In genomic region chr9:89542461-89543021, GRCh38 we compare ENCODE assay signal across 14 cellular contexts. TPM values are rescaled to one million over a fixed set of nuclear protein-coding genes. Genes with fewer than 3 reads are reported as not detected.
A peak's percentile ranks its signal among the peaks of the same experiment; 100 is the strongest.
DNase-seq lines count a peak whose midpoint lies in the region; ATAC-seq, FAIRE-seq and TF ChIP-seq lines count a peak whose summit lies in the region.
"Had no signal": no experiment of that assay in that cellular context is flagged by ENCODE, and none has a peak within 500 bp of the region (broad histone marks: within the 10 kb centered on the region; RNA-seq: fewer than 3 reads in every experiment).

No MANE protein-coding gene starts in this region.

- H3K4me1 Mint-ChIP-seq in brain (peaks cover 12% of the 10 kb centered on the region), neural progenitor cell (no peaks in the 10 kb centered on the region), osteocyte (ENCODE audit: unreplicated experiment) (no peaks in the 10 kb centered on the region)

- FAIRE-seq in RCC 7860 (lab: Jason Lieb, UNC), result no peak

- ATAC-seq in GM18873 (IDR thresholded peaks at IDR 0.05; ENCODE audit: low FRiP score, unreplicated experiment) (peak; percentile 57), HG02798 (IDR thresholded peaks at IDR 0.05; ENCODE audit: poor library complexity, unreplicated experiment) (peak; percentile 64)

- no peaks in the 10 kb centered on the region for H4K20me1 ChIP-seq in neural progenitor cell (ENCODE audit: low read depth)

- H3K4me3 Mint-ChIP-seq in brain, result peak overlapping the region in 1 of 5 experiments; percentile 5
- H3K4me3 Mint-ChIP-seq in neural progenitor cell, result no peak overlapping the region
- no peak overlapping the region for H3K4me3 Mint-ChIP-seq in osteocyte (ENCODE audit: unreplicated experiment)
- H3K4me3 Mint-ChIP-seq: activated T-cell treated with anti-CD3 and anti-CD28 coated beads, Interleukin-2, amount 50 U/mL, for 72 hours; T-helper 1 cell treated with Interleukin-12 subunit alpha and Interleukin-12 subunit beta and Interleukin-4 antibody, amounts not matched to agents 30 μg/mL and 1 μg/mL, for 36 hours had no signal

- H3K27ac ChIP-seq in neural progenitor cell, result no peak overlapping the region
- H3K27ac ChIP-seq: HL-60, psoas muscle had no signal

- H3K36me3 Mint-ChIP-seq in brain, result no peaks in the 10 kb centered on the region
- no peaks in the 10 kb centered on the region for H3K36me3 Mint-ChIP-seq in neural progenitor cell
- H3K36me3 Mint-ChIP-seq in osteocyte (ENCODE audit: unreplicated experiment), result no peaks in the 10 kb centered on the region

- no peak overlapping the region for H3K4me2 ChIP-seq in neural progenitor cell

- H3K4me1 ChIP-seq in neural progenitor cell, result no peaks in the 10 kb centered on the region
- H3K4me1 ChIP-seq: psoas muscle had no signal

- H3K27ac Mint-ChIP-seq in brain (peak overlapping the region; percentile 9 to 94 (median 56)), neural progenitor cell (peak overlapping the region; percentile 18), osteocyte (ENCODE audit: unreplicated experiment) (no peak overlapping the region)
- H3K27ac Mint-ChIP-seq: activated T-cell treated with anti-CD3 and anti-CD28 coated beads, Interleukin-2, amount 50 U/mL, for 72 hours; T-helper 1 cell treated with Interleukin-12 subunit alpha and Interleukin-12 subunit beta and Interleukin-4 antibody, amounts not matched to agents 30 μg/mL and 1 μg/mL, for 36 hours had no signal

- TF ChIP-seq CTCF in brain (conservative IDR thresholded peaks at IDR 0.05) (no peak), neural progenitor cell (IDR thresholded peaks at IDR 0.05) (no peak), osteocyte (IDR thresholded peaks at IDR 0.05) (no peak)

- no peaks in the 10 kb centered on the region for H3F3A ChIP-seq in neural progenitor cell (ENCODE audit: low read depth)

- H3K9me3 Mint-ChIP-seq in brain (peaks cover 13 to 20% (median 15%) of the 10 kb centered on the region in 5 experiments), neural progenitor cell (peaks cover 12% of the 10 kb centered on the region), osteocyte (ENCODE audit: unreplicated experiment) (peaks cover 12% of the 10 kb centered on the region)

- H3K36me3 ChIP-seq in neural progenitor cell, result no peaks in the 10 kb centered on the region

- no peaks in the 10 kb centered on the region for H3K27me3 ChIP-seq in neural progenitor cell

- H3K9me3 ChIP-seq in neural progenitor cell (ENCODE audit: low read depth), result peaks cover 6% of the 10 kb centered on the region
- H3K9me3 ChIP-seq: psoas muscle had no signal

- H3K27me3 Mint-ChIP-seq in brain, result peaks cover 3% of the 10 kb centered on the region
- peaks cover 3% of the 10 kb centered on the region for H3K27me3 Mint-ChIP-seq in neural progenitor cell (ENCODE audit: insufficient read depth, low read depth)
- H3K27me3 Mint-ChIP-seq in osteocyte (ENCODE audit: unreplicated experiment), result peaks cover 5% of the 10 kb centered on the region

- no peak overlapping the region for H3K4me3 ChIP-seq in neural progenitor cell
- H3K4me3 ChIP-seq: psoas muscle had no signal

- no peak overlapping the region for H3K9ac ChIP-seq in neural progenitor cell

- H2AFZ ChIP-seq in neural progenitor cell (replicated peaks), result no peak overlapping the region

- DNase-seq in neural progenitor cell (ENCODE audit: low spot score) (no peak), RCC 7860 (ENCODE audit: low spot score) (no peak), osteocyte (ENCODE audit: extremely low spot score, unreplicated experiment) (no peak), NCI-H226 (no peak), activated gamma-delta T cell (lab: John Stamatoyannopoulos, UW) (no peak)
- DNase-seq: activated T-cell treated with anti-CD3 and anti-CD28 coated beads, Interleukin-2, amount 50 U/mL, for 72 hours; cortex of kidney; GF-D8; psoas muscle had no signal

- no peaks in the 10 kb centered on the region for H3K79me2 ChIP-seq in neural progenitor cell (ENCODE audit: low read depth)

RNA-seq across cellular contexts. Expression of gene SEMA4D, which starts 44.6 kb away (rescaled TPM):
- polyA plus RNA-seq in brain (ENCODE audit: insufficient read depth, low read depth, low replicate concordance), result 91.5 TPM
- total RNA-seq in neural progenitor cell (ENCODE audit: low replicate concordance) (19.1 and 24.9 TPM in 2 replicates), osteocyte (2.0 and 2.2 TPM in 2 replicates)
